ENCODE assay signal across 1 cellular context in the genomic region with DNA sequence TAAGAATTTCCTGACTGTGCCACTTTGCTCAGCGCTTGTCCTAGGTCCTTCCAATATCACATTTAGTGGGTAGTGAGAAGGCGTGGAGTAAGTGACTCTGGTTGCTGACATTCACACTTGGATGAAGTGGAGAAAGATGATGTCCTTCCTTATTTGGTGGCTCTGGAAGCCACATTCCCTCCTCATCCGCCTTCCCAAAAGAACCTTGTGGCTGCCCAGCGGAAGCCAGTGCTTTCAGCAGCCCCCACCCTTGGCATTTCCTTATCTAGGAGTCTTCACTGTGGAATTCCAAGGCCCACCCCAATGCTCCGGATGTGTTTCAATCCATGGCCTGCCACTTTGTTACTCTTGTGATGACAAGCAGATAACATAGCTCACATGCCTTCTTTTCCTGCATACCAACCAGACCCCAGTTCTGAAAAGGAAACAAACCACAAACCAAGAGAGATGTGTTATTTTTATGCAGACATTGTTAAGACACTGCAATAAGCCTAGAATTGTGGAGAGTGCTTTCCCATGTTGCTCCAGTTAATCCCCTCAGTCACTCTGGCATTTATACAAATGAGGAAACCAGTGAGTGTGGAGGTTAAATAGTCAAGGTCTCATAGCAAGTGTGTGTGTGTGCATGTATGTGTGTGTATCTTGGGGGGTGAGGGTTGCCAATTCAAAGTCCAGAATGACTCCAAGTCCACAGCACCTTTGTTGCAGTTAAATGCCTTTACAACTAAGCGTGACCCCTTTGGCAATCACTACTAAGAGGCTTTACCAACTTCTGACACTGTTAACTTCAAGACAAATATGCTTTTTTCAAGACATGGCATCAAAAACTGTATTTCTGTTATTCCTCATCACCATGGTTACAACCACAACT.
TF ChIP-seq lines count a peak whose summit lies in the region.

No MANE protein-coding gene starts in this region.

TF ChIP-seq in HCT116, 20 proteins besides CTCF, POLR2A, EP300 and RAD21 (continued from another document):
- TF ChIP-seq ZBTB33 (IDR thresholded peaks at IDR 0.05; ENCODE audit: extremely low read depth, insufficient replicate concordance, low read length) (no peak), REST (IDR thresholded peaks at IDR 0.05; ENCODE audit: low read depth) (no peak), SP1 (IDR thresholded peaks at IDR 0.05; ENCODE audit: low read depth) (no peak), MAX (IDR thresholded peaks at IDR 0.05) (no peak), EZH2phosphoT487 (IDR thresholded peaks at IDR 0.05; ENCODE audit: borderline replicate concordance) (no peak), EGR1 (IDR thresholded peaks at IDR 0.05; ENCODE audit: low read depth) (no peak), ELF1 (IDR thresholded peaks at IDR 0.05; ENCODE audit: borderline replicate concordance, low read depth) (no peak), ZFX (IDR thresholded peaks at IDR 0.05) (no peak), TCF7L2 (IDR thresholded peaks at IDR 0.05; ENCODE audit: borderline replicate concordance, extremely low read depth, insufficient read depth, insufficient read length) (no peak), CBX3 (IDR thresholded peaks at IDR 0.05; ENCODE audit: low read depth) (no peak), ATF3 (IDR thresholded peaks at IDR 0.05) (no peak)
